In genomic region chr1:94590203-94591137, GRCh38 we compare ENCODE assay signal across 1 cellular context.
TF ChIP-seq lines count a peak whose summit lies in the region.

No MANE protein-coding gene starts in this region.

TF ChIP-seq in HepG2, 621 proteins besides CTCF, POLR2A, EP300 and RAD21 (continued from another document):
- TF ChIP-seq ZBED4 (CRISPR knock-in tag; IDR thresholded peaks at IDR 0.05; ENCODE audit: borderline replicate concordance) (no peak), FUBP1 (CRISPR knock-in tag; IDR thresholded peaks at IDR 0.05; ENCODE audit: borderline replicate concordance) (no peak), ZNF501 (CRISPR knock-in tag; IDR thresholded peaks at IDR 0.05) (no peak), ZNF446 (CRISPR knock-in tag; IDR thresholded peaks at IDR 0.05) (no peak), TFDP2 (CRISPR knock-in tag; IDR thresholded peaks at IDR 0.05) (no peak)
TF ChIP-seq in HepG2: peak in this region for 0.
